Comparison of ENCODE assay signal across 8 cellular contexts in the genomic region with DNA sequence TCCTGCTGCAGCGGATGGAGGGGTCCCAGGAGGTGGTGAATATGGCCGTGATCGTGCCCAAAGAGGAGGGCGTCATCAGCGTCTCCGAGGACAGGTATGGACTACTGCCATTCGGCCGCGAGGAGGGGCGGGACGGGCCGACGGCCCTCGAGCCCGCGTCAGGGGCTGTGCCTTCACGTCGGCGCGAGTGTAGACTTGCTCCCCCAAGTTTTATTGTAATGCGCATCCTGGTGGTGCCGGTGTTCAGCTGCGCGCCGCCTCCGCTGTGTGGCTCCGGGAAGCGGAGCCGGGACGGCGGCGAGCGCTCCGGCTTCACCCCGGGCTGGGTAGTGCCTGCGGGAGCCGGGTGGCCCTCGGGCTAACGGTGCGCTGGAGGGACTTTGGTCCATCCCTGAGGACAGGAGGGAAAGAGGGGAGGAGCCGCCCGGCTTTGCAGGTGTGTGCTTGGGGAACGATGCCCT. TPM values are rescaled to one million over a fixed set of nuclear protein-coding genes. Genes with fewer than 3 reads are reported as not detected.
DNase-seq lines count a peak whose midpoint lies in the region; ATAC-seq, FAIRE-seq and TF ChIP-seq lines count a peak whose summit lies in the region.

No MANE protein-coding gene starts in this region.

- peak overlapping the region; percentile 62 for H3K18ac ChIP-seq in IMR-90 (ENCODE audit: low read depth, low read length)

- FAIRE-seq in K562 (lab: Jason Lieb, UNC), result no peak

- peaks cover 51% of the 10 kb centered on the region for H3K79me2 ChIP-seq in K562 (ENCODE audit: control insufficient read depth, insufficient read depth, low read length)

- H2BK20ac ChIP-seq in IMR-90 (ENCODE audit: low read depth, low read length), result no peak overlapping the region

- H2BK5ac ChIP-seq in IMR-90 (ENCODE audit: low read depth, low read length, poor library complexity, severe bottlenecking), result peak overlapping the region; percentile 77

- H3K14ac ChIP-seq in IMR-90 (replicated peaks; ENCODE audit: low read depth, low read length), result peak overlapping the region; percentile 41

- peak overlapping the region; percentile 86 for H3K9ac ChIP-seq in IMR-90 (ENCODE audit: low read depth, low read length)
- peak overlapping the region; percentile 64 to 97 for H3K9ac ChIP-seq in K562 (ENCODE audit: insufficient read depth in 1 of 2, low read depth in 2 of 2, low read length in 2 of 2)

- 2% methylated on average over 19 of the region's 43 CpGs; no CpG with 5 or more reads in 1 of the 2 experiments for WGBS in IMR-90 (ENCODE audit: extremely low coverage in 2 of 2, insufficient read length in 1 of 2), 2 experiments
- WGBS in K562 (ENCODE audit: insufficient coverage, low coverage, missing lambda C conversion rate), result 0% methylated on average over 4 of the region's 43 CpGs
- WGBS in spleen, 5 donors, result 0 to 1% (median 1%) methylated on average over 22 to 43 of the region's 43 CpGs

- H3K27me3 ChIP-seq in IMR-90 (ENCODE audit: control insufficient read depth, insufficient read depth, low read length) (no peaks in the 10 kb centered on the region), K562 (ENCODE audit: control insufficient read depth in 2 of 2, insufficient read depth in 2 of 2, low read length in 2 of 2) (no peaks in the 10 kb centered on the region), spleen (replicated peaks in 1 of 7) (no peaks in the 10 kb centered on the region)

- peak overlapping the region; percentile 59 for H2AK9ac ChIP-seq in IMR-90 (replicated peaks; ENCODE audit: low read depth, low read length, poor library complexity)

- in situ Hi-C loops in IMR-90 (cut with MboI; ENCODE audit: low sequenced_read_pairs), result loop anchor here (10.0 kb wide), 1 partner anchor 140 kb away; no protein-coding TSS in a partner anchor
- in situ Hi-C loops in K562 (cut with MboI), result no loop called here

- peak overlapping the region; percentile 99 for H2AFZ ChIP-seq in IMR-90 (replicated peaks; ENCODE audit: low read length, poor library complexity)
- peak overlapping the region; percentile 87 for H2AFZ ChIP-seq in K562 (ENCODE audit: low read depth, low read length)

- H4K5ac ChIP-seq in IMR-90 (ENCODE audit: low read depth, low read length), result no peak overlapping the region

- H3K4me1 ChIP-seq in IMR-90 (ENCODE audit: control insufficient read depth, insufficient read depth, low read length) (peaks cover 8% of the 10 kb centered on the region), K562 (replicated peaks in 1 of 2; ENCODE audit: control insufficient read depth in 2 of 2, insufficient read depth in 2 of 2, low read length in 2 of 2) (peaks cover 10 to 36% of the 10 kb centered on the region in 2 experiments; a peak in 4 of 5 replicates), spleen (peaks cover 12 to 58% (median 42%) of the 10 kb centered on the region in 6 donors)

- H3K56ac ChIP-seq in IMR-90 (ENCODE audit: extremely low read depth, insufficient read depth, low read length), result peak overlapping the region; percentile 45

- TF ChIP-seq RAD21 in IMR-90 (IDR thresholded peaks at IDR 0.05; ENCODE audit: low read length), result no peak; the same call in 1 of the 2 replicates
- no peak for TF ChIP-seq RAD21 in K562 (CRISPR knock-in tag; conservative IDR thresholded peaks at IDR 0.05 in 1 of 2, IDR thresholded peaks at IDR 0.05 in 1 of 2)

- peak overlapping the region; percentile 26; the same call in 1 of the 2 replicates for H4K91ac ChIP-seq in IMR-90 (ENCODE audit: insufficient read depth, low read depth, low read length)

- H3K79me1 ChIP-seq in IMR-90 (ENCODE audit: low read depth in 1 of 2, low read length in 2 of 2), result peaks cover 10 to 35% of the 10 kb centered on the region in 2 experiments

- H3K4me3 ChIP-seq in IMR-90 (ENCODE audit: insufficient read depth, low read depth, low read length) (peak overlapping the region; percentile 97), K562 (peak overlapping the region; percentile 82), iPS-18c (ENCODE audit: insufficient read depth, low read depth, low read length) (peak overlapping the region; percentile 92), spleen (peak overlapping the region; percentile 80 to 99 (median 92))

- DNase-seq in EH (ENCODE audit: low read depth) (peak; percentile 58), IMR-90 (peak; percentile 37), T-helper 2 cell (peak; percentile 41 to 87 (median 69)), K562 (ENCODE audit: extremely low read depth in 1 of 4, low spot score in 3 of 4) (peak; percentile 7 to 51 (median 16)), spleen (no peak), T1000 (lab: John Stamatoyannopoulos, UW) (no peak)

- H3K23ac ChIP-seq in IMR-90 (ENCODE audit: low read depth, low read length), result peak overlapping the region; percentile 28

- TF ChIP-seq CTCF in IMR-90 (conservative IDR thresholded peaks at IDR 0.05; ENCODE audit: low read depth, low read length), result no peak
- no peak for TF ChIP-seq CTCF in K562 (IDR thresholded peaks at IDR 0.05 in 2 of 3, conservative IDR thresholded peaks at IDR 0.05 in 1 of 3; ENCODE audit: insufficient read depth in 2 of 3, low read depth in 1 of 3, low read length in 3 of 3)
- no peak for TF ChIP-seq CTCF in spleen (IDR thresholded peaks at IDR 0.05 in 8 of 11, conservative IDR thresholded peaks at IDR 0.05 in 3 of 11)

- BruUV-seq in IMR-90 (replicated peaks; lab: Mats Ljungman, UMichigan) (no TSS peak), K562 (replicated peaks; lab: Mats Ljungman, UMichigan) (TSS peak; percentile 45)

- peak overlapping the region; percentile 4 for H2BK120ac ChIP-seq in IMR-90 (ENCODE audit: low read depth, low read length)

- dilution Hi-C loops in IMR-90 (cut with HindIII; ENCODE audit: low sequenced_read_pairs, unreplicated experiment), result no loop called here

- peak overlapping the region; percentile 1 for H3K4ac ChIP-seq in IMR-90 (ENCODE audit: low read depth, low read length)

- no peaks in the 10 kb centered on the region for H3K36me3 ChIP-seq in IMR-90 (ENCODE audit: control insufficient read depth, insufficient read depth, low read length)
- no peaks in the 10 kb centered on the region for H3K36me3 ChIP-seq in K562 (ENCODE audit: control insufficient read depth, insufficient read depth, low read length)
- no peaks in the 10 kb centered on the region for H3K36me3 ChIP-seq in spleen

- TF ChIP-seq EP300 in K562 (IDR thresholded peaks at IDR 0.05; ENCODE audit: low read length), result no peak

- TF ChIP-seq POLR2A in IMR-90 (IDR thresholded peaks at IDR 0.05; ENCODE audit: low read depth, low read length) (no peak), K562 (conservative IDR thresholded peaks at IDR 0.05) (no peak), spleen (IDR thresholded peaks at IDR 0.05) (no peak)

- 0 out of 2 replicates have a peak, but pooled peaks cover 4% of the 10 kb centered on the region for H4K20me1 ChIP-seq in IMR-90 (ENCODE audit: insufficient read depth, low read length)
- H4K20me1 ChIP-seq in K562 (replicated peaks; ENCODE audit: control insufficient read depth, insufficient read depth, low read length), result no peaks in the 10 kb centered on the region

- CTCF ChIA-PET in IMR-90 (lab: Yijun Ruan, JAX), result interaction anchor here (0.7 to 1.2 kb wide), 3 partner anchors 106 to 213 kb away, joined by 3 read pairs; no protein-coding TSS in a partner anchor
- CTCF ChIA-PET in K562 (lab: Yijun Ruan, JAX; ENCODE audit: low intra/inter-chr PET ratio), result no interaction called here

- peaks cover 3% of the 10 kb centered on the region for H3K9me1 ChIP-seq in IMR-90 (ENCODE audit: insufficient read depth, low read length)
- H3K9me1 ChIP-seq in K562 (ENCODE audit: control insufficient read depth, insufficient read depth, low read length), result no peaks in the 10 kb centered on the region

- intact Hi-C loops in IMR-90 (cut with micrococcal nuclease), result loop anchor here (1.0 to 10.0 kb wide), 5 partner anchors 59 to 540 kb away; a partner anchor contains a TSS
- intact Hi-C loops in K562 (cut with micrococcal nuclease), result loop anchor here (1.0 to 10.0 kb wide), 3 partner anchors 42 to 170 kb away; a partner anchor contains a TSS
- intact Hi-C loops in spleen (cut with DNase I; ENCODE audit: low total_unique reads), result loop anchor here (5.0 kb wide), 2 partner anchors 132 to 218 kb away; a partner anchor contains a TSS

- H2BK15ac ChIP-seq in IMR-90 (ENCODE audit: low read depth, low read length), result peak overlapping the region; percentile 25; the same call in 1 of the 3 replicates

- no peaks in the 10 kb centered on the region for H3K9me3 ChIP-seq in IMR-90 (ENCODE audit: control insufficient read depth, insufficient read depth, low read length)
- H3K9me3 ChIP-seq in K562 (replicated peaks; ENCODE audit: control insufficient read depth, insufficient read depth, low read depth, low read length), result no peaks in the 10 kb centered on the region
- H3K9me3 ChIP-seq in iPS-18c (ENCODE audit: control insufficient read depth, insufficient read depth, low read length), result no peaks in the 10 kb centered on the region
- no peaks in the 10 kb centered on the region for H3K9me3 ChIP-seq in spleen

- H3K27ac ChIP-seq in IMR-90 (ENCODE audit: insufficient read depth, low read length), result peak overlapping the region; percentile 81
- peak overlapping the region; percentile 70 for H3K27ac ChIP-seq in K562 (ENCODE audit: extremely low read depth, low read depth, low read length)
- H3K27ac ChIP-seq in spleen, result peak overlapping the region; percentile 66 to 96 (median 94)

- ATAC-seq in GM21528 (IDR thresholded peaks at IDR 0.05; ENCODE audit: low FRiP score, unreplicated experiment) (peak; percentile 42), IMR-90 (ENCODE audit: low read depth) (peak; percentile 25), K562 (peak; percentile 49)

- H4K8ac ChIP-seq in IMR-90 (ENCODE audit: low read depth in 2 of 2, low read length in 2 of 2), result peak overlapping the region; percentile 0 to 25; a peak in 2 of 4 replicates

- H2AK5ac ChIP-seq in IMR-90 (ENCODE audit: low read depth, low read length), result no peak overlapping the region

- peak overlapping the region; percentile 81 for H3K4me2 ChIP-seq in IMR-90 (ENCODE audit: low read depth, low read length)
- peak overlapping the region; percentile 91 for H3K4me2 ChIP-seq in K562 (ENCODE audit: insufficient read depth, low read length)

- POLR2A ChIA-PET in IMR-90 (lab: Charles Lee; ENCODE audit: unreplicated experiment), result interaction anchor here (1.0 to 2.5 kb wide), 2 partner anchors 11 to 131 kb away, joined by 4 to 17 read pairs; a partner anchor contains a TSS
- POLR2A ChIA-PET in K562 (lab: Yijun Ruan, JAX), result interaction anchor here (0.6 to 1.7 kb wide), 3 partner anchors 11 to 1207 kb away, joined by 3 to 13 read pairs (median 3); a partner anchor contains a TSS

RNA-seq across cellular contexts. Expression of a gene that starts 0.5 kb away (rescaled TPM):
- 4.3 and 6.7 TPM in 2 replicates for total RNA-seq in IMR-90 (2012; rRNA removed)
- polyA plus RNA-seq in IMR-90 (2012; rRNA removed), result 4.3 and 5.4 TPM in 2 replicates
- polyA plus RNA-seq in IMR-90 (2012; cell fraction: cytosol; rRNA removed), result 1.5 and 1.8 TPM in 2 replicates
- 10.1 and 27.3 TPM in 2 replicates for polyA plus RNA-seq in IMR-90 (2012; cell fraction: nucleus; rRNA removed; ENCODE audit: low replicate concordance)
- total RNA-seq in K562 (2011; cell fraction: chromatin; rRNA removed; ENCODE audit: low replicate concordance), result 13.0 and 31.2 TPM in 2 replicates
- total RNA-seq in K562 (2011; cell fraction: nucleolus; rRNA removed), result 9.2 and 10.9 TPM in 2 replicates
- 20.1 and 30.6 TPM in 2 replicates for total RNA-seq in K562 (2011; cell fraction: nucleoplasm; rRNA removed)
- total RNA-seq in K562 (2014; rRNA removed), result 3.5 and 4.4 TPM in 2 replicates
- total RNA-seq in K562 (2014; rRNA removed; fragmentation: Illumina TruSeq; extraction: Trizol), result 4.4 and 5.2 TPM in 2 replicates
- 5.1 and 5.7 TPM in 2 replicates for total RNA-seq in K562 (2015; rRNA removed; fragmentation: Illumina TruSeq; extraction: Trizol)
- 6.4 and 7.1 TPM in 2 replicates for total RNA-seq in K562 (2021)
- polyA plus RNA-seq in K562 (2011; rRNA removed), result 4.7 and 4.9 TPM in 2 replicates
- polyA plus RNA-seq in K562 (2011; cell fraction: cytosol; rRNA removed), result 1.6 and 3.0 TPM in 2 replicates
- 12.4 and 14.2 TPM in 2 replicates for polyA plus RNA-seq in K562 (2011; cell fraction: nucleus; rRNA removed)
- 4.0 and 10.5 TPM in 2 replicates for polyA plus RNA-seq in K562 (2012)
- polyA plus RNA-seq in K562 (2014; fragmentation: Illumina TruSeq; extraction: Trizol), result 3.5 and 4.6 TPM in 2 replicates
- 1 to 10 TPM in 1 of 2 experiments, under 1 TPM in 1; 0.66 to 1.1 TPM for polyA plus RNA-seq in K562 (2014; fragmentation: Nextera tagmentation; extraction: Ambion mirVana)
- 3.7 and 4.4 TPM in 2 replicates for polyA plus RNA-seq in K562 (2014; rRNA removed)
- polyA minus RNA-seq in K562 (2011; rRNA and poly(A)+ RNA removed), result 9.8 and 11.9 TPM in 2 replicates
- 1.9 and 2.0 TPM in 2 replicates for polyA minus RNA-seq in K562 (2011; cell fraction: cytosol; rRNA and poly(A)+ RNA removed)
- 14.3 and 18.1 TPM in 2 replicates for polyA minus RNA-seq in K562 (2011; cell fraction: nucleus; rRNA and poly(A)+ RNA removed)
- 10 to 100 TPM; 18.5 to 32.2 (median 25.5) TPM for total RNA-seq in spleen
- polyA plus RNA-seq in spleen, result 1 to 10 TPM; 3.0 to 4.6 (median 4.5) TPM

Comparison
In these comparisons a context has a peak if more than half of its experiments do, and no peak if none do; other contexts are left out.
1. DNase-seq: peak in EH (single experiment), IMR-90 (single experiment), T-helper 2 cell (5 of 5) and K562 (4 of 4); none in spleen (single experiment) and T1000 (single experiment).
2. Peak in every context shown above with its lines, with median percentiles within 50 percentile points of each other: ATAC-seq, H3K27ac ChIP-seq and H3K4me3 ChIP-seq.